ENCODE assay signal across 1 cellular context in the genomic region with DNA sequence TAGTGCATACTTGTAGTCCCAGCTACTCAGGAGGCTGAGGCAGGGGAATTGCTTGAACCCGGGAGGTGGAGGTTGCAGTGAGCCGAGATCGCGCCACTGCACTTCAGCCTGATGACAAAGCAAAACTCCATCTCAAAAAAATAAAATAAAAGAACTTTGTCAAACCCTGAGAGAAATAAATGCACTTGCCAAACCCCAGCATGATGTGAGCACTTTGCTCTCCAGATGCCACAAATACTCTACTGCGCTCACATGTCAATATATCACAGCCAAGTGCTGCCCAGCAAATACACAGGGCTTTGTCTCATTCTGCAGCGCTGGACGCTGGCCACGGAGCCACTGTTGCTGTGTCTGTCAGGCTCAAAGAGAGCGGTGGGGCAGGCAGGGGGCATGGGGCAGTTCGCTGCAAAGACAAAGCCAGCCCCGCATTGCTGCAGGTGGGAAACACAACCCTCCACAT.
TF ChIP-seq lines count a peak whose summit lies in the region.

No MANE protein-coding gene starts in this region.

TF ChIP-seq in HepG2, 621 proteins besides CTCF, POLR2A, EP300 and RAD21 (continued from another document and continues in another):
- TF ChIP-seq, protein P1, sequence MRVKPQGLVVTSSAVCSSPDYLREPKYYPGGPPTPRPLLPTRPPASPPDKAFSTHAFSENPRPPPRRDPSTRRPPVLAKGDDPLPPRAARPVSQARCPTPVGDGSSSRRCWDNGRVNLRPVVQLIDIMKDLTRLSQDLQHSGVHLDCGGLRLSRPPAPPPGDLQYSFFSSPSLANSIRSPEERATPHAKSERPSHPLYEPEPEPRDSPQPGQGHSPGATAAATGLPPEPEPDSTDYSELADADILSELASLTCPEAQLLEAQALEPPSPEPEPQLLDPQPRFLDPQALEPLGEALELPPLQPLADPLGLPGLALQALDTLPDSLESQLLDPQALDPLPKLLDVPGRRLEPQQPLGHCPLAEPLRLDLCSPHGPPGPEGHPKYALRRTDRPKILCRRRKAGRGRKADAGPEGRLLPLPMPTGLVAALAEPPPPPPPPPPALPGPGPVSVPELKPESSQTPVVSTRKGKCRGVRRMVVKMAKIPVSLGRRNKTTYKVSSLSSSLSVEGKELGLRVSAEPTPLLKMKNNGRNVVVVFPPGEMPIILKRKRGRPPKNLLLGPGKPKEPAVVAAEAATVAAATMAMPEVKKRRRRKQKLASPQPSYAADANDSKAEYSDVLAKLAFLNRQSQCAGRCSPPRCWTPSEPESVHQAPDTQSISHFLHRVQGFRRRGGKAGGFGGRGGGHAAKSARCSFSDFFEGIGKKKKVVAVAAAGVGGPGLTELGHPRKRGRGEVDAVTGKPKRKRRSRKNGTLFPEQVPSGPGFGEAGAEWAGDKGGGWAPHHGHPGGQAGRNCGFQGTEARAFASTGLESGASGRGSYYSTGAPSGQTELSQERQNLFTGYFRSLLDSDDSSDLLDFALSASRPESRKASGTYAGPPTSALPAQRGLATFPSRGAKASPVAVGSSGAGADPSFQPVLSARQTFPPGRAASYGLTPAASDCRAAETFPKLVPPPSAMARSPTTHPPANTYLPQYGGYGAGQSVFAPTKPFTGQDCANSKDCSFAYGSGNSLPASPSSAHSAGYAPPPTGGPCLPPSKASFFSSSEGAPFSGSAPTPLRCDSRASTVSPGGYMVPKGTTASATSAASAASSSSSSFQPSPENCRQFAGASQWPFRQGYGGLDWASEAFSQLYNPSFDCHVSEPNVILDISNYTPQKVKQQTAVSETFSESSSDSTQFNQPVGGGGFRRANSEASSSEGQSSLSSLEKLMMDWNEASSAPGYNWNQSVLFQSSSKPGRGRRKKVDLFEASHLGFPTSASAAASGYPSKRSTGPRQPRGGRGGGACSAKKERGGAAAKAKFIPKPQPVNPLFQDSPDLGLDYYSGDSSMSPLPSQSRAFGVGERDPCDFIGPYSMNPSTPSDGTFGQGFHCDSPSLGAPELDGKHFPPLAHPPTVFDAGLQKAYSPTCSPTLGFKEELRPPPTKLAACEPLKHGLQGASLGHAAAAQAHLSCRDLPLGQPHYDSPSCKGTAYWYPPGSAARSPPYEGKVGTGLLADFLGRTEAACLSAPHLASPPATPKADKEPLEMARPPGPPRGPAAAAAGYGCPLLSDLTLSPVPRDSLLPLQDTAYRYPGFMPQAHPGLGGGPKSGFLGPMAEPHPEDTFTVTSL (CRISPR knock-in tag; IDR thresholded peaks at IDR 0.05; ENCODE audit: borderline replicate concordance) = 0 out of 2 replicates have a peak, but pooled peaks have one; percentile 44
- no peak for TF ChIP-seq ZNF253 (CRISPR knock-in tag; IDR thresholded peaks at IDR 0.05; ENCODE audit: borderline replicate concordance)
- TF ChIP-seq, protein P2, sequence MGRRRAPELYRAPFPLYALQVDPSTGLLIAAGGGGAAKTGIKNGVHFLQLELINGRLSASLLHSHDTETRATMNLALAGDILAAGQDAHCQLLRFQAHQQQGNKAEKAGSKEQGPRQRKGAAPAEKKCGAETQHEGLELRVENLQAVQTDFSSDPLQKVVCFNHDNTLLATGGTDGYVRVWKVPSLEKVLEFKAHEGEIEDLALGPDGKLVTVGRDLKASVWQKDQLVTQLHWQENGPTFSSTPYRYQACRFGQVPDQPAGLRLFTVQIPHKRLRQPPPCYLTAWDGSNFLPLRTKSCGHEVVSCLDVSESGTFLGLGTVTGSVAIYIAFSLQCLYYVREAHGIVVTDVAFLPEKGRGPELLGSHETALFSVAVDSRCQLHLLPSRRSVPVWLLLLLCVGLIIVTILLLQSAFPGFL (CRISPR knock-in tag; IDR thresholded peaks at IDR 0.05) = no peak
- TF ChIP-seq YY1 (IDR thresholded peaks at IDR 0.05; ENCODE audit: insufficient read depth, insufficient replicate concordance, low read depth, low read length) = no peak
- no peak for TF ChIP-seq GATAD2A (CRISPR knock-in tag; IDR thresholded peaks at IDR 0.05)
- TF ChIP-seq POLR2AphosphoS2 (IDR thresholded peaks at IDR 0.05; ENCODE audit: low read depth, low read length) = no peak
- TF ChIP-seq, protein P3, sequence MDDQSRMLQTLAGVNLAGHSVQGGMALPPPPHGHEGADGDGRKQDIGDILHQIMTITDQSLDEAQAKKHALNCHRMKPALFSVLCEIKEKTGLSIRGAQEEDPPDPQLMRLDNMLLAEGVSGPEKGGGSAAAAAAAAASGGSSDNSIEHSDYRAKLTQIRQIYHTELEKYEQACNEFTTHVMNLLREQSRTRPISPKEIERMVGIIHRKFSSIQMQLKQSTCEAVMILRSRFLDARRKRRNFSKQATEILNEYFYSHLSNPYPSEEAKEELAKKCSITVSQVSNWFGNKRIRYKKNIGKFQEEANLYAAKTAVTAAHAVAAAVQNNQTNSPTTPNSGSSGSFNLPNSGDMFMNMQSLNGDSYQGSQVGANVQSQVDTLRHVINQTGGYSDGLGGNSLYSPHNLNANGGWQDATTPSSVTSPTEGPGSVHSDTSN (CRISPR knock-in tag; IDR thresholded peaks at IDR 0.05; ENCODE audit: borderline replicate concordance) = no peak
- TF ChIP-seq SAFB2 (CRISPR knock-in tag; IDR thresholded peaks at IDR 0.05; ENCODE audit: borderline replicate concordance, low read depth) = no peak
- TF ChIP-seq SNRNP70 (IDR thresholded peaks at IDR 0.05; ENCODE audit: low read depth, low read length) = no peak
- no peak for TF ChIP-seq CC2D1A (CRISPR knock-in tag; IDR thresholded peaks at IDR 0.05)
- TF ChIP-seq ZNF589 (CRISPR knock-in tag; conservative IDR thresholded peaks at IDR 0.05) = no peak
- TF ChIP-seq REPIN1 (CRISPR knock-in tag; IDR thresholded peaks at IDR 0.05; ENCODE audit: borderline replicate concordance, low read depth) = no peak
- TF ChIP-seq, protein P4, sequence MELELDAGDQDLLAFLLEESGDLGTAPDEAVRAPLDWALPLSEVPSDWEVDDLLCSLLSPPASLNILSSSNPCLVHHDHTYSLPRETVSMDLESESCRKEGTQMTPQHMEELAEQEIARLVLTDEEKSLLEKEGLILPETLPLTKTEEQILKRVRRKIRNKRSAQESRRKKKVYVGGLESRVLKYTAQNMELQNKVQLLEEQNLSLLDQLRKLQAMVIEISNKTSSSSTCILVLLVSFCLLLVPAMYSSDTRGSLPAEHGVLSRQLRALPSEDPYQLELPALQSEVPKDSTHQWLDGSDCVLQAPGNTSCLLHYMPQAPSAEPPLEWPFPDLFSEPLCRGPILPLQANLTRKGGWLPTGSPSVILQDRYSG (CRISPR knock-in tag; IDR thresholded peaks at IDR 0.05) = no peak
- TF ChIP-seq ZMAT3 (CRISPR knock-in tag; conservative IDR thresholded peaks at IDR 0.05) = no peak
- no peak for TF ChIP-seq ZNF543 (CRISPR knock-in tag; IDR thresholded peaks at IDR 0.05)
- no peak for TF ChIP-seq HHEX (CRISPR knock-in tag; IDR thresholded peaks at IDR 0.05)
- no peak for TF ChIP-seq NR1H2 (CRISPR knock-in tag; IDR thresholded peaks at IDR 0.05; ENCODE audit: borderline replicate concordance, low read depth)
- TF ChIP-seq MYC (CRISPR knock-in tag; IDR thresholded peaks at IDR 0.05; ENCODE audit: borderline replicate concordance) = no peak
- no peak for TF ChIP-seq TGIF2 (CRISPR knock-in tag; IDR thresholded peaks at IDR 0.05)
- TF ChIP-seq KLF6 (CRISPR knock-in tag; IDR thresholded peaks at IDR 0.05) = no peak
- TF ChIP-seq, protein P5, sequence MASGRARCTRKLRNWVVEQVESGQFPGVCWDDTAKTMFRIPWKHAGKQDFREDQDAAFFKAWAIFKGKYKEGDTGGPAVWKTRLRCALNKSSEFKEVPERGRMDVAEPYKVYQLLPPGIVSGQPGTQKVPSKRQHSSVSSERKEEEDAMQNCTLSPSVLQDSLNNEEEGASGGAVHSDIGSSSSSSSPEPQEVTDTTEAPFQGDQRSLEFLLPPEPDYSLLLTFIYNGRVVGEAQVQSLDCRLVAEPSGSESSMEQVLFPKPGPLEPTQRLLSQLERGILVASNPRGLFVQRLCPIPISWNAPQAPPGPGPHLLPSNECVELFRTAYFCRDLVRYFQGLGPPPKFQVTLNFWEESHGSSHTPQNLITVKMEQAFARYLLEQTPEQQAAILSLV (CRISPR knock-in tag; IDR thresholded peaks at IDR 0.05; ENCODE audit: borderline replicate concordance) = no peak
- TF ChIP-seq YEATS4 (CRISPR knock-in tag; IDR thresholded peaks at IDR 0.05; ENCODE audit: borderline replicate concordance) = no peak
- TF ChIP-seq, protein P6, sequence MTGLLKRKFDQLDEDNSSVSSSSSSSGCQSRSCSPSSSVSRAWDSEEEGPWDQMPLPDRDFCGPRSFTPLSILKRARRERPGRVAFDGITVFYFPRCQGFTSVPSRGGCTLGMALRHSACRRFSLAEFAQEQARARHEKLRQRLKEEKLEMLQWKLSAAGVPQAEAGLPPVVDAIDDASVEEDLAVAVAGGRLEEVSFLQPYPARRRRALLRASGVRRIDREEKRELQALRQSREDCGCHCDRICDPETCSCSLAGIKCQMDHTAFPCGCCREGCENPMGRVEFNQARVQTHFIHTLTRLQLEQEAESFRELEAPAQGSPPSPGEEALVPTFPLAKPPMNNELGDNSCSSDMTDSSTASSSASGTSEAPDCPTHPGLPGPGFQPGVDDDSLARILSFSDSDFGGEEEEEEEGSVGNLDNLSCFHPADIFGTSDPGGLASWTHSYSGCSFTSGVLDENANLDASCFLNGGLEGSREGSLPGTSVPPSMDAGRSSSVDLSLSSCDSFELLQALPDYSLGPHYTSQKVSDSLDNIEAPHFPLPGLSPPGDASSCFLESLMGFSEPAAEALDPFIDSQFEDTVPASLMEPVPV (CRISPR knock-in tag; IDR thresholded peaks at IDR 0.05) = no peak
- TF ChIP-seq MAFK (conservative IDR thresholded peaks at IDR 0.05 in 1 of 2, IDR thresholded peaks at IDR 0.05 in 1 of 2; ENCODE audit: low read length in 2 of 2) = no peak
- TF ChIP-seq MIER3 (CRISPR knock-in tag; IDR thresholded peaks at IDR 0.05; ENCODE audit: borderline replicate concordance) = no peak
- TF ChIP-seq ZNF879 (CRISPR knock-in tag; IDR thresholded peaks at IDR 0.05) = no peak
- no peak for TF ChIP-seq SP4 (CRISPR knock-in tag; IDR thresholded peaks at IDR 0.05)
- no peak for TF ChIP-seq KLF9 (CRISPR knock-in tag; IDR thresholded peaks at IDR 0.05; ENCODE audit: low read depth)
- TF ChIP-seq ZNF235 (CRISPR knock-in tag; IDR thresholded peaks at IDR 0.05; ENCODE audit: borderline replicate concordance) = no peak
- TF ChIP-seq, protein P7, sequence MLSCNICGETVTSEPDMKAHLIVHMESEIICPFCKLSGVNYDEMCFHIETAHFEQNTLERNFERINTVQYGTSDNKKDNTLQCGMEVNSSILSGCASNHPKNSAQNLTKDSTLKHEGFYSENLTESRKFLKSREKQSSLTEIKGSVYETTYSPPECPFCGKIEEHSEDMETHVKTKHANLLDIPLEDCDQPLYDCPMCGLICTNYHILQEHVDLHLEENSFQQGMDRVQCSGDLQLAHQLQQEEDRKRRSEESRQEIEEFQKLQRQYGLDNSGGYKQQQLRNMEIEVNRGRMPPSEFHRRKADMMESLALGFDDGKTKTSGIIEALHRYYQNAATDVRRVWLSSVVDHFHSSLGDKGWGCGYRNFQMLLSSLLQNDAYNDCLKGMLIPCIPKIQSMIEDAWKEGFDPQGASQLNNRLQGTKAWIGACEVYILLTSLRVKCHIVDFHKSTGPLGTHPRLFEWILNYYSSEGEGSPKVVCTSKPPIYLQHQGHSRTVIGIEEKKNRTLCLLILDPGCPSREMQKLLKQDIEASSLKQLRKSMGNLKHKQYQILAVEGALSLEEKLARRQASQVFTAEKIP (CRISPR knock-in tag; IDR thresholded peaks at IDR 0.05; ENCODE audit: borderline replicate concordance) = no peak
- TF ChIP-seq ZBTB21 (CRISPR knock-in tag; IDR thresholded peaks at IDR 0.05) = no peak
- TF ChIP-seq, protein P8, sequence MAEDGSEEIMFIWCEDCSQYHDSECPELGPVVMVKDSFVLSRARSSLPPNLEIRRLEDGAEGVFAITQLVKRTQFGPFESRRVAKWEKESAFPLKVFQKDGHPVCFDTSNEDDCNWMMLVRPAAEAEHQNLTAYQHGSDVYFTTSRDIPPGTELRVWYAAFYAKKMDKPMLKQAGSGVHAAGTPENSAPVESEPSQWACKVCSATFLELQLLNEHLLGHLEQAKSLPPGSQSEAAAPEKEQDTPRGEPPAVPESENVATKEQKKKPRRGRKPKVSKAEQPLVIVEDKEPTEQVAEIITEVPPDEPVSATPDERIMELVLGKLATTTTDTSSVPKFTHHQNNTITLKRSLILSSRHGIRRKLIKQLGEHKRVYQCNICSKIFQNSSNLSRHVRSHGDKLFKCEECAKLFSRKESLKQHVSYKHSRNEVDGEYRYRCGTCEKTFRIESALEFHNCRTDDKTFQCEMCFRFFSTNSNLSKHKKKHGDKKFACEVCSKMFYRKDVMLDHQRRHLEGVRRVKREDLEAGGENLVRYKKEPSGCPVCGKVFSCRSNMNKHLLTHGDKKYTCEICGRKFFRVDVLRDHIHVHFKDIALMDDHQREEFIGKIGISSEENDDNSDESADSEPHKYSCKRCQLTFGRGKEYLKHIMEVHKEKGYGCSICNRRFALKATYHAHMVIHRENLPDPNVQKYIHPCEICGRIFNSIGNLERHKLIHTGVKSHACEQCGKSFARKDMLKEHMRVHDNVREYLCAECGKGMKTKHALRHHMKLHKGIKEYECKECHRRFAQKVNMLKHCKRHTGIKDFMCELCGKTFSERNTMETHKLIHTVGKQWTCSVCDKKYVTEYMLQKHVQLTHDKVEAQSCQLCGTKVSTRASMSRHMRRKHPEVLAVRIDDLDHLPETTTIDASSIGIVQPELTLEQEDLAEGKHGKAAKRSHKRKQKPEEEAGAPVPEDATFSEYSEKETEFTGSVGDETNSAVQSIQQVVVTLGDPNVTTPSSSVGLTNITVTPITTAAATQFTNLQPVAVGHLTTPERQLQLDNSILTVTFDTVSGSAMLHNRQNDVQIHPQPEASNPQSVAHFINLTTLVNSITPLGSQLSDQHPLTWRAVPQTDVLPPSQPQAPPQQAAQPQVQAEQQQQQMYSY (CRISPR knock-in tag; IDR thresholded peaks at IDR 0.05) = no peak
- peak; percentile 61 for TF ChIP-seq SALL1 (CRISPR knock-in tag; IDR thresholded peaks at IDR 0.05)
- TF ChIP-seq ZNF33B (CRISPR knock-in tag; IDR thresholded peaks at IDR 0.05) = no peak
- no peak for TF ChIP-seq HDAC6 (IDR thresholded peaks at IDR 0.05; ENCODE audit: low read depth, low read length)
- TF ChIP-seq MLLT10 (CRISPR knock-in tag; IDR thresholded peaks at IDR 0.05) = no peak
- no peak for TF ChIP-seq JUNB (CRISPR knock-in tag; IDR thresholded peaks at IDR 0.05; ENCODE audit: borderline replicate concordance)
- TF ChIP-seq, protein P9, sequence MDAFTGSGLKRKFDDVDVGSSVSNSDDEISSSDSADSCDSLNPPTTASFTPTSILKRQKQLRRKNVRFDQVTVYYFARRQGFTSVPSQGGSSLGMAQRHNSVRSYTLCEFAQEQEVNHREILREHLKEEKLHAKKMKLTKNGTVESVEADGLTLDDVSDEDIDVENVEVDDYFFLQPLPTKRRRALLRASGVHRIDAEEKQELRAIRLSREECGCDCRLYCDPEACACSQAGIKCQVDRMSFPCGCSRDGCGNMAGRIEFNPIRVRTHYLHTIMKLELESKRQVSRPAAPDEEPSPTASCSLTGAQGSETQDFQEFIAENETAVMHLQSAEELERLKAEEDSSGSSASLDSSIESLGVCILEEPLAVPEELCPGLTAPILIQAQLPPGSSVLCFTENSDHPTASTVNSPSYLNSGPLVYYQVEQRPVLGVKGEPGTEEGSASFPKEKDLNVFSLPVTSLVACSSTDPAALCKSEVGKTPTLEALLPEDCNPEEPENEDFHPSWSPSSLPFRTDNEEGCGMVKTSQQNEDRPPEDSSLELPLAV (CRISPR knock-in tag; conservative IDR thresholded peaks at IDR 0.05; ENCODE audit: low read depth) = no peak
- TF ChIP-seq, protein P10, sequence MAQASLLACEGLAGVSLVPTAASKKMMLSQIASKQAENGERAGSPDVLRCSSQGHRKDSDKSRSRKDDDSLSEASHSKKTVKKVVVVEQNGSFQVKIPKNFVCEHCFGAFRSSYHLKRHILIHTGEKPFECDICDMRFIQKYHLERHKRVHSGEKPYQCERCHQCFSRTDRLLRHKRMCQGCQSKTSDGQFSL (CRISPR knock-in tag; IDR thresholded peaks at IDR 0.05) = no peak
